ENCODE assay signal across 8 cellular contexts in genomic region chr12:48182659-48183058, GRCh38. TPM values are rescaled to one million over a fixed set of nuclear protein-coding genes. Genes with fewer than 3 reads are reported as not detected.
DNase-seq lines count a peak whose midpoint lies in the region; ATAC-seq lines count a peak whose summit lies in the region.
"Had no signal": no experiment of that assay in that cellular context is flagged by ENCODE, and none has a peak within 500 bp of the region (broad histone marks: within the 10 kb centered on the region; RNA-seq: fewer than 3 reads in every experiment).

No MANE protein-coding gene starts in this region.

- ATAC-seq in HG02642 (IDR thresholded peaks at IDR 0.05; ENCODE audit: poor library complexity, unreplicated experiment): peak; percentile 4
- peak; percentile 3 for ATAC-seq in activated CD8-positive, alpha-beta T cell treated with anti-CD3 and anti-CD28 coated beads, Interleukin-2, amount 10 ng/mL, durations not matched to agents 7 days and 5 days

- H3K4me1 Mint-ChIP-seq in activated CD8-positive, alpha-beta T cell treated with anti-CD3 and anti-CD28 coated beads, Interleukin-2, amount 10 ng/mL, durations not matched to agents 7 days and 5 days (ENCODE audit: low read depth): peaks cover 13% of the 10 kb centered on the region

- H3K9me3 ChIP-seq in iPS-18a (ENCODE audit: control insufficient read depth, low read depth, low read length) (no peaks in the 10 kb centered on the region), stomach smooth muscle (ENCODE audit: control insufficient read depth in 2 of 2, low read length in 2 of 2) (no peaks in the 10 kb centered on the region)

- POLR2A ChIA-PET in activated CD8-positive, alpha-beta T cell treated with anti-CD3 and anti-CD28 coated beads, Interleukin-2, amount 10 ng/mL, durations not matched to agents 7 days and 5 days (lab: Charles Lee): interaction anchor here (0.8 to 1.2 kb wide), 6 partner anchors 15 to 168 kb away, joined by 3 to 8 read pairs (median 4); partner anchors contain the start of genes ASB8 and ZNF641

- H3K27me3 Mint-ChIP-seq in activated CD8-positive, alpha-beta T cell treated with anti-CD3 and anti-CD28 coated beads, Interleukin-2, amount 10 ng/mL, durations not matched to agents 7 days and 5 days (ENCODE audit: low read depth): peaks cover 71% of the 10 kb centered on the region

- no peak for DNase-seq in activated CD8-positive, alpha-beta T cell treated with anti-CD3 and anti-CD28 coated beads, Interleukin-2, amount 10 ng/mL, durations not matched to agents 7 days and 5 days
- DNase-seq in NCI-H2196 treated with DMSO at 0.1 percent for 48 hours (lab: John Stamatoyannopoulos, UW; ENCODE audit: unreplicated experiment): no peak
- DNase-seq in activated CD8-positive, alpha-beta memory T cell treated with anti-CD3 and anti-CD28 coated beads for 24 hours: no peak
- no peak for DNase-seq in activated effector memory CD4-positive, alpha-beta T cell treated with Interleukin-2 at 50 U/mL for 16 hours

- no peaks in the 10 kb centered on the region for H3K36me3 Mint-ChIP-seq in activated CD8-positive, alpha-beta T cell treated with anti-CD3 and anti-CD28 coated beads, Interleukin-2, amount 10 ng/mL, durations not matched to agents 7 days and 5 days (ENCODE audit: low read depth)

- H3K9ac ChIP-seq in iPS-18a (ENCODE audit: low read length): no peak overlapping the region
- peak overlapping the region in 1 of 2 donors; percentile 47 for H3K9ac ChIP-seq in stomach smooth muscle (ENCODE audit: low read length in 2 of 2)

- H3K27me3 ChIP-seq in iPS-18a (ENCODE audit: control insufficient read depth, insufficient read depth, low read length): peaks cover 64% of the 10 kb centered on the region
- peaks cover 35 to 62% of the 10 kb centered on the region in 2 donors for H3K27me3 ChIP-seq in stomach smooth muscle (ENCODE audit: control insufficient read depth in 1 of 2, insufficient read depth in 2 of 2, low read length in 2 of 2)

- H3K4me3 ChIP-seq in iPS-18a (ENCODE audit: low read length) (peak overlapping the region; percentile 73), stomach smooth muscle (ENCODE audit: low read length in 2 of 2) (peak overlapping the region; percentile 57 to 78)

- peak overlapping the region; percentile 89 for H3K4me3 Mint-ChIP-seq in activated CD8-positive, alpha-beta T cell treated with anti-CD3 and anti-CD28 coated beads, Interleukin-2, amount 10 ng/mL, durations not matched to agents 7 days and 5 days

- H3K4me1 ChIP-seq in iPS-18a (ENCODE audit: control insufficient read depth, low read depth, low read length) (peaks cover 15% of the 10 kb centered on the region), stomach smooth muscle (ENCODE audit: control insufficient read depth, insufficient read depth, low read length) (peaks cover 17% of the 10 kb centered on the region)

- H3K36me3 ChIP-seq in iPS-18a (ENCODE audit: control insufficient read depth, low read depth, low read length) (no peaks in the 10 kb centered on the region), stomach smooth muscle (ENCODE audit: control insufficient read depth in 2 of 2, insufficient read depth in 2 of 2, low read length in 2 of 2) (no peaks in the 10 kb centered on the region)

- H3K9me3 Mint-ChIP-seq in activated CD8-positive, alpha-beta T cell treated with anti-CD3 and anti-CD28 coated beads, Interleukin-2, amount 10 ng/mL, durations not matched to agents 7 days and 5 days (ENCODE audit: insufficient read depth): no peaks in the 10 kb centered on the region

- CTCF ChIA-PET in activated CD8-positive, alpha-beta T cell treated with anti-CD3 and anti-CD28 coated beads, Interleukin-2, amount 10 ng/mL, durations not matched to agents 7 days and 5 days (lab: Charles Lee): interaction anchor here (0.6 to 5.9 kb wide), 26 partner anchors 8 to 437 kb away, joined by 3 to 79 read pairs (median 4); partner anchors contain the start of genes ASB8, PFKM, SENP1 and TMEM106C

- H3K27ac ChIP-seq in iPS-18a (ENCODE audit: low read length): no peak overlapping the region
- no peak overlapping the region for H3K27ac ChIP-seq in stomach smooth muscle (ENCODE audit: low read length)

- no peak overlapping the region for H3K27ac Mint-ChIP-seq in activated CD8-positive, alpha-beta T cell treated with anti-CD3 and anti-CD28 coated beads, Interleukin-2, amount 10 ng/mL, durations not matched to agents 7 days and 5 days

RNA-seq across cellular contexts. Expression of gene CCDC184, which starts 0.8 kb away (rescaled TPM):
- 1 to 10 TPM; 1.4 to 1.5 TPM for total RNA-seq in activated CD8-positive, alpha-beta T cell treated with anti-CD3 and anti-CD28 coated beads, Interleukin-2, amount 10 ng/mL, durations not matched to agents 7 days and 5 days

RNA-seq across cellular contexts. Expression of gene OR10AD1, which starts 20.4 kb away (rescaled TPM):
- total RNA-seq in activated CD8-positive, alpha-beta T cell treated with anti-CD3 and anti-CD28 coated beads, Interleukin-2, amount 10 ng/mL, durations not matched to agents 7 days and 5 days: not detected
- total RNA-seq: LHCN-M2 had no signal

RNA-seq across cellular contexts. Expression of gene ASB8, which starts 25.3 kb away (rescaled TPM):
- total RNA-seq in activated CD8-positive, alpha-beta T cell treated with anti-CD3 and anti-CD28 coated beads, Interleukin-2, amount 10 ng/mL, durations not matched to agents 7 days and 5 days: 10 to 100 TPM; 37.9 to 47.2 TPM
